Comparison of ENCODE assay signal across 8 cellular contexts in the genomic region with DNA sequence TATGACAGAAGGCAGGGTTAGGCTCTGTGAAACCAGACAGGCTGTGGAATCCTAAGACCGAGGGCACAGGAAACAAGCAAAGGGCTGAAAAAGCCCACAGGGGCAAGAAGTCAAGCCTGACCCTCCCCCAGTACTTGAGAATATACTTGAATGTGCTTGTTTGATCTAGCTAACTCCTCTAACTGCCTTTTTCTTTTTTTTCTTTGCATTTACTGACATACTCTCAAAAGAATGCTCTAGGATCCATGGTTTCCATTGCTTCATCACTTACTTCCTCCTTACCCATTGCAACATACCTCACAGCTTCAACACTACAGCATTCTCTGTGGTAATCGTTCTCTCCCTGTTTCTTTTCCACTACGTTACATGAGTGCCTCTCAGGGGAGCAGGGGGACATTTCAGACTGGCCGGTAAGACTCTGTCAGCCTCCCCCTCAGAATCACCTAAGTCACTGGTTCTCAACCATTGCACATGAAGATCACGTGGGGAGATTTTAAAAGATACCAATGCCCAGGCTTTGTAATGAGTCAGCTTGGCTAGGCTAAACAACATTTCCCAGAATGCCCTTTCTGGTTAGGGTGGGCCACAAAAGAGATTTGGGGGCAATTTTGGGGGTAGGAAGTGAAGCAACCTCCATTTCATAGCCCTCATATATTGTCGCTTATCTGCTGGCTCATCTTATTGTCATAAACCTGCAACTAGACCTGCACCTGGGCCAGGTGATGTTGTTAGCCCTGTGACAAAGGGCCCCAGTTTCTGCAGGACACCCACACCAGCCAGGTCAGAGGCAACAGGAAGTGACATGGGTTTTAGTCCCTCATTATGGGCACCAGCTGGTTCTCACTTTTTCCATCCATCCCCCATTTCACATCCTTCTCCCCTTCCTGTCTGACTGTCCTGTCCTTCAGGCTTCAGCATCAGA. TPM values are rescaled to one million over a fixed set of nuclear protein-coding genes. Genes with fewer than 3 reads are reported as not detected.
DNase-seq lines count a peak whose midpoint lies in the region; ATAC-seq and TF ChIP-seq lines count a peak whose summit lies in the region.

No MANE protein-coding gene starts in this region.

- ATAC-seq in GM18870 (IDR thresholded peaks at IDR 0.05; ENCODE audit: unreplicated experiment) (peak; percentile 41), activated B cell treated with CpG ODN at 0.5 μM for 24 hours (ENCODE audit: low read depth) (peak; percentile 59)

- H3K4me3 ChIP-seq in fibroblast of the aortic adventitia (ENCODE audit: low read depth, low read length) (no peak overlapping the region), skin epidermis (peak overlapping the region in 1 of 7 experiments; percentile 1)

- intact Hi-C loops in activated B cell treated with CpG ODN at 0.5 μM for 24 hours (cut with micrococcal nuclease), result loop anchor here (1.0 to 10.0 kb wide), 7 partner anchors 24 to 187 kb away; partner anchors contain the start of genes CCPG1 and PIERCE2

- peak overlapping the region in 17 of 21 experiments; percentile 11 to 84 (median 61) for H3K27ac ChIP-seq in skin epidermis

- H3K27ac Mint-ChIP-seq in activated B cell treated with CpG ODN at 0.5 μM for 24 hours (peak overlapping the region; percentile 47), nephron progenitor cell (no peak overlapping the region)

- CTCF ChIA-PET in activated B cell treated with CpG ODN at 0.5 μM for 24 hours (lab: Charles Lee), result interaction anchor here (1.8 to 2.0 kb wide), 4 partner anchors 69 to 218 kb away, joined by 5 to 8 read pairs (median 6); partner anchors contain the start of genes CCPG1 and PIERCE2

- TF ChIP-seq CTCF in AG09319 (IDR thresholded peaks at IDR 0.05; ENCODE audit: low read depth, low read length), result no peak
- no peak for TF ChIP-seq CTCF in activated B cell treated with CpG ODN at 0.5 μM for 24 hours (IDR thresholded peaks at IDR 0.05)
- no peak for TF ChIP-seq CTCF in fibroblast of the aortic adventitia (IDR thresholded peaks at IDR 0.05; ENCODE audit: insufficient read depth, low read length)
- no peak for TF ChIP-seq CTCF in nephron progenitor cell (IDR thresholded peaks at IDR 0.05)

- peaks cover 67% of the 10 kb centered on the region for H3K4me1 Mint-ChIP-seq in activated B cell treated with CpG ODN at 0.5 μM for 24 hours
- H3K4me1 Mint-ChIP-seq in nephron progenitor cell, result peaks cover 17% of the 10 kb centered on the region

- H3K36me3 Mint-ChIP-seq in activated B cell treated with CpG ODN at 0.5 μM for 24 hours (ENCODE audit: low read depth) (peaks cover 5% of the 10 kb centered on the region), nephron progenitor cell (ENCODE audit: low read depth) (no peaks in the 10 kb centered on the region)

- H3K27me3 Mint-ChIP-seq in activated B cell treated with CpG ODN at 0.5 μM for 24 hours (no peaks in the 10 kb centered on the region), nephron progenitor cell (ENCODE audit: low read depth, poor library complexity) (peaks cover 5% of the 10 kb centered on the region)

- H3K9me3 Mint-ChIP-seq in activated B cell treated with CpG ODN at 0.5 μM for 24 hours (no peaks in the 10 kb centered on the region), nephron progenitor cell (no peaks in the 10 kb centered on the region)

- POLR2A ChIA-PET in activated B cell treated with CpG ODN at 0.5 μM for 24 hours (lab: Charles Lee), result interaction anchor here (0.7 to 3.0 kb wide), 7 partner anchors 9 to 98 kb away, joined by 3 to 22 read pairs (median 5); partner anchors contain the start of genes PIGB, PIGBOS1 and RSL24D1

- peak; percentile 84 for DNase-seq in AG09319 (ENCODE audit: extremely low read depth, low read depth)
- peak; percentile 90 for DNase-seq in HS-5 (ENCODE audit: low read depth)
- no peak for DNase-seq in activated B cell treated with CpG ODN at 0.5 μM for 24 hours
- peak; percentile 95 for DNase-seq in fibroblast of the aortic adventitia (ENCODE audit: low read depth)
- no peak for DNase-seq in nephron progenitor cell
- no peak for DNase-seq in NCI-H1436 (lab: John Stamatoyannopoulos, UW)

- H3K4me3 Mint-ChIP-seq in activated B cell treated with CpG ODN at 0.5 μM for 24 hours, result peak overlapping the region; percentile 49
- no peak overlapping the region for H3K4me3 Mint-ChIP-seq in nephron progenitor cell

RNA-seq across cellular contexts. Expression of gene RSL24D1, which starts 24.6 kb away (rescaled TPM):
- 90.0 and 99.5 TPM in 2 replicates for total RNA-seq in activated B cell treated with CpG ODN at 0.5 μM for 24 hours
- total RNA-seq in fibroblast of the aortic adventitia (ENCODE audit: low replicate concordance), result 131 and 149 TPM in 2 replicates

Comparison
In these comparisons a context has a peak if more than half of its experiments do, and no peak if none do; other contexts are left out.
1. DNase-seq: peak in AG09319 (single experiment), HS-5 (single experiment) and fibroblast of the aortic adventitia (single experiment); none in activated B cell treated with CpG ODN at 0.5 μM for 24 hours (single experiment), nephron progenitor cell (single experiment) and NCI-H1436 (single experiment).